Comparison of ENCODE assay signal across 8 cellular contexts in genomic region chr2:26185304-26185928, GRCh38. TPM values are rescaled to one million over a fixed set of nuclear protein-coding genes. Genes with fewer than 3 reads are reported as not detected.
DNase-seq lines count a peak whose midpoint lies in the region; ATAC-seq, FAIRE-seq and TF ChIP-seq lines count a peak whose summit lies in the region.

No MANE protein-coding gene starts in this region.

- H3K36me3 Mint-ChIP-seq in naive thymus-derived CD8-positive, alpha-beta T cell: peaks cover 0 to under 1% (median 0%) of the 10 kb centered on the region in 3 donors

- peak overlapping the region; percentile 57 for H3K9ac ChIP-seq in HUES6 (ENCODE audit: low read length)

- H3K27ac Mint-ChIP-seq in naive thymus-derived CD8-positive, alpha-beta T cell: peak overlapping the region in 9 of 10 donors; percentile 53 to 91 (median 87)

- H3K4me3 Mint-ChIP-seq in naive thymus-derived CD8-positive, alpha-beta T cell: peak overlapping the region; percentile 69 to 90 (median 82)

- peaks cover 8 to 19% (median 9%) of the 10 kb centered on the region in 5 donors for H3K27me3 Mint-ChIP-seq in naive thymus-derived CD8-positive, alpha-beta T cell

- peaks cover 8% of the 10 kb centered on the region; the same call in 1 of the 2 replicates for H3K4me1 ChIP-seq in HUES6 (ENCODE audit: control insufficient read depth, insufficient read depth, low read length)

- H3K27ac ChIP-seq in HUES6 (ENCODE audit: low read depth, low read length): no peak overlapping the region
- H3K27ac ChIP-seq in coronary artery: peak overlapping the region in 1 of 2 donors; percentile 80

- POLR2A ChIA-PET in AG04449 (lab: Yijun Ruan, JAX): interaction anchor here (1.3 kb wide), 1 partner anchor 9 kb away, joined by 4 read pairs; no protein-coding TSS in a partner anchor
- POLR2A ChIA-PET in naive thymus-derived CD8-positive, alpha-beta T cell (lab: Charles Lee): interaction anchor here (0.6 to 2.1 kb wide), 15 partner anchors 10 to 451 kb away, joined by 3 to 9 read pairs (median 4); partner anchors contain the start of genes GAREM2 and RAB10

- peaks cover 35% of the 10 kb centered on the region for H3K27me3 ChIP-seq in HUES6 (ENCODE audit: control insufficient read depth, insufficient read depth, low read length)

- H3K4me1 Mint-ChIP-seq in naive thymus-derived CD8-positive, alpha-beta T cell: peaks cover 9 to 27% (median 15%) of the 10 kb centered on the region in 4 donors

- in situ Hi-C loops in ACHN (cut with HindIII; ENCODE audit: low pct_ligation_motif_present, low pct_unique_long_range_greater_than_20kb, low sequenced_read_pairs): no loop called here

- H3K4me3 ChIP-seq in AG04449 (ENCODE audit: low read depth, low read length): peak overlapping the region; percentile 67
- H3K4me3 ChIP-seq in HUES6 (ENCODE audit: low read depth, low read length): peak overlapping the region; percentile 74
- H3K4me3 ChIP-seq in coronary artery: peak overlapping the region; percentile 77

- no peaks in the 10 kb centered on the region for H3K9me3 ChIP-seq in HUES6 (ENCODE audit: control insufficient read depth, insufficient read depth, low read depth, low read length)

- peaks cover 9% of the 10 kb centered on the region for H3K36me3 ChIP-seq in HUES6 (ENCODE audit: control insufficient read depth, insufficient read depth, low read length)

- no peak for TF ChIP-seq CTCF in AG04449 (IDR thresholded peaks at IDR 0.05; ENCODE audit: insufficient read depth, low read length, missing control alignments)
- no peak for TF ChIP-seq CTCF in coronary artery (IDR thresholded peaks at IDR 0.05)

- ATAC-seq in naive thymus-derived CD8-positive, alpha-beta T cell: no peak

- DNase-seq in AG04449 (ENCODE audit: low read depth, low spot score) (no peak), coronary artery (ENCODE audit: low spot score) (no peak), ACHN (no peak), inferior parietal cortex (ENCODE audit: extremely low spot score) (no peak), RCC 7860 (ENCODE audit: low spot score) (no peak), NCI-H1694 (lab: John Stamatoyannopoulos, UW) (no peak)
- no peak for DNase-seq in naive thymus-derived CD8-positive, alpha-beta T cell

- CTCF ChIA-PET in AG04449 (lab: Yijun Ruan, JAX): interaction anchor here (0.5 to 3.4 kb wide), 31 partner anchors 9 to 307 kb away, joined by 3 to 26 read pairs (median 5); no protein-coding TSS in a partner anchor

- no peaks in the 10 kb centered on the region for H3K9me3 Mint-ChIP-seq in naive thymus-derived CD8-positive, alpha-beta T cell

- no peak for FAIRE-seq in RCC 7860 (lab: Jason Lieb, UNC)

RNA-seq across cellular contexts. Expression of gene GAREM2, which starts 12.5 kb away (rescaled TPM):
- total RNA-seq in naive thymus-derived CD8-positive, alpha-beta T cell: 1 to 10 TPM; 4.3 to 5.9 TPM
- 1 to 10 TPM in 2 of 3 donors, under 1 TPM in 1; 0.74 to 2.6 (median 1.5) TPM for polyA plus RNA-seq in naive thymus-derived CD8-positive, alpha-beta T cell

RNA-seq across cellular contexts. Expression of gene HADHA, which starts 59.0 kb away (rescaled TPM):
- 10 to 100 TPM; 98.9 to 99.7 TPM for total RNA-seq in naive thymus-derived CD8-positive, alpha-beta T cell
- polyA plus RNA-seq in naive thymus-derived CD8-positive, alpha-beta T cell: 100 to 1,000 TPM; 107 to 147 (median 118) TPM

RNA-seq across cellular contexts. Expression of gene HADHB, which starts 59.3 kb away (rescaled TPM):
- total RNA-seq in naive thymus-derived CD8-positive, alpha-beta T cell: 10 to 100 TPM; 58.0 to 58.9 TPM
- polyA plus RNA-seq in naive thymus-derived CD8-positive, alpha-beta T cell: 10 to 100 TPM; 80.2 to 93.9 (median 81.2) TPM
